28 cellular contexts compared by ENCODE assay signal in the genomic region with DNA sequence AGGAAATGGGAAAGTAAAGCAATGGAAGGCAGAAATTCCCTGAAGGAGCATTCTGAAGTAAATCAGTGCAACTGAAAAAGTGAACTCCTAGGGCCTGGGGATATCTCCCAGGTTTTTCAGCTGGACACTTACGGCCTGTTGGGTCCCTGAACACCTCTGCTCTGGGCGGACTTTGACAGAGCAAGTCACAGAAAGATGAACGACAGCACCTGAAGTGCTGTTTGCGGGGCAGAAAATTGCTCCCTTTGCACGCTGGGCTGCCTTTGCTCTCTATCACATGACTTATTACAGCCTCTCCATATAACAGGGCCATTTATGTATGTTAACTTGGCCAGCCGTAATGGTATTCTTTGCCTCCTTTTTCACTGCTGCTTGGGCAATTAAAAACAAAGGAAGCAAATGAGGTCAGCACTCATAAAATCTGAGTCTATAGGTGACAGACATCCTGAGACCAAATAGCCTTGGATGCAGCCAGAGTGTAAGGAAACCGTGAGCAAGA.
DNase-seq lines count a peak whose midpoint lies in the region; ATAC-seq, FAIRE-seq and TF ChIP-seq lines count a peak whose summit lies in the region.
"Had no signal": no experiment of that assay in that cellular context is flagged by ENCODE, and none has a peak within 500 bp of the region (broad histone marks: within the 10 kb centered on the region; RNA-seq: fewer than 3 reads in every experiment).

No MANE protein-coding gene starts in this region.

- H3K9ac ChIP-seq in H1 (replicated peaks in 1 of 4; ENCODE audit: extremely low read depth in 1 of 4, low read depth in 3 of 4, low read length in 3 of 4): no peak overlapping the region
- H3K9ac ChIP-seq: BLaER1 had no signal

- POLR2A ChIA-PET in H1 (lab: Charles Lee; ENCODE audit: partially characterized antibody): interaction anchor here (0.6 kb wide), 1 partner anchor 24 kb away, joined by 3 read pairs; no protein-coding TSS in a partner anchor

- no peak overlapping the region for H2AK5ac ChIP-seq in H1 (ENCODE audit: low read depth, low read length)

- no peaks in the 10 kb centered on the region for H3K79me2 ChIP-seq in H1 (ENCODE audit: control insufficient read depth in 1 of 2, insufficient read depth in 2 of 2, low read length in 2 of 2)

- H3K23ac ChIP-seq in H1 (ENCODE audit: insufficient read length): no peak overlapping the region

- no peak overlapping the region for H2BK12ac ChIP-seq in H1 (ENCODE audit: low read depth, low read length)

- TF ChIP-seq RAD21 in H1 (IDR thresholded peaks at IDR 0.05 in 1 of 2, conservative IDR thresholded peaks at IDR 0.05 in 1 of 2; ENCODE audit: low read depth in 2 of 2, low read length in 2 of 2): no peak

- no peaks in the 10 kb centered on the region for H3K9me3 ChIP-seq in H1 (ENCODE audit: insufficient read depth in 2 of 2, low read depth in 1 of 2, low read length in 1 of 2)
- H3K9me3 ChIP-seq in mucosa of descending colon: no peaks in the 10 kb centered on the region
- H3K9me3 ChIP-seq: BLaER1, HAP-1 had no signal

- peaks cover 2% of the 10 kb centered on the region for H3K27me3 Mint-ChIP-seq in activated T-helper 1 cell treated with anti-CD3 and anti-CD28 coated beads, Interleukin-12 subunit alpha, Interleukin-12 subunit beta, Interleukin-2, Interleukin-4 antibody, amounts not matched to agents 30 ng/mL and 10 ng/mL and 1 ng/mL, durations not matched to agents 14 hours and 24 hours and 36 hours (ENCODE audit: insufficient read depth)
- H3K27me3 Mint-ChIP-seq: CD4-positive, alpha-beta T cell had no signal

- H3K4me1 Mint-ChIP-seq in activated T-helper 1 cell treated with anti-CD3 and anti-CD28 coated beads, Interleukin-12 subunit alpha, Interleukin-12 subunit beta, Interleukin-2, Interleukin-4 antibody, amounts not matched to agents 30 ng/mL and 10 ng/mL and 1 ng/mL, durations not matched to agents 14 hours and 24 hours and 36 hours (ENCODE audit: low read depth): no peaks in the 10 kb centered on the region

- no peaks in the 10 kb centered on the region for H3K9me3 Mint-ChIP-seq in activated T-helper 1 cell treated with anti-CD3 and anti-CD28 coated beads, Interleukin-12 subunit alpha, Interleukin-12 subunit beta, Interleukin-2, Interleukin-4 antibody, amounts not matched to agents 30 ng/mL and 10 ng/mL and 1 ng/mL, durations not matched to agents 14 hours and 24 hours and 36 hours

- FAIRE-seq in H1 (lab: Jason Lieb, UNC): no peak
- FAIRE-seq: HepG2 had no signal

- H3K18ac ChIP-seq in H1 (ENCODE audit: extremely low read depth, low read length): no peak overlapping the region

- no peak overlapping the region for H2BK15ac ChIP-seq in H1 (ENCODE audit: low read length)

- no peaks in the 10 kb centered on the region for H3K36me3 Mint-ChIP-seq in activated T-helper 1 cell treated with anti-CD3 and anti-CD28 coated beads, Interleukin-12 subunit alpha, Interleukin-12 subunit beta, Interleukin-2, Interleukin-4 antibody, amounts not matched to agents 30 ng/mL and 10 ng/mL and 1 ng/mL, durations not matched to agents 14 hours and 24 hours and 36 hours (ENCODE audit: low read depth)

- CTCF ChIA-PET in H1 (lab: Charles Lee; ENCODE audit: partially characterized antibody): no interaction called here

- no peak overlapping the region for H3K27ac ChIP-seq in H1 (ENCODE audit: low read depth, low read length)
- H3K27ac ChIP-seq: 22Rv1, BLaER1, HL-60, RWPE1, SK-N-MC had no signal

- no peak overlapping the region for H4K91ac ChIP-seq in H1 (replicated peaks; ENCODE audit: insufficient read length, low read length)

- ATAC-seq in mucosa of descending colon (peak; percentile 75), GM18858 (IDR thresholded peaks at IDR 0.05; ENCODE audit: unreplicated experiment) (no peak), GM18520 (IDR thresholded peaks at IDR 0.05; ENCODE audit: unreplicated experiment) (no peak)
- ATAC-seq: HepG2 had no signal

- intact Hi-C loops in mucosa of descending colon (cut with DNase I, micrococcal nuclease): no loop called here
- intact Hi-C loops in activated T-helper 1 cell treated with anti-CD3 and anti-CD28 coated beads, Interleukin-12 subunit alpha, Interleukin-12 subunit beta, Interleukin-2, Interleukin-4 antibody, amounts not matched to agents 30 ng/mL and 10 ng/mL and 1 ng/mL, durations not matched to agents 14 hours and 24 hours and 36 hours (cut with micrococcal nuclease): no loop called here

- H3K36me3 ChIP-seq in H1 (ENCODE audit: control insufficient read depth in 2 of 4, insufficient read depth in 4 of 4, low read length in 3 of 4) (no peaks in the 10 kb centered on the region), mucosa of descending colon (ENCODE audit: low read depth) (no peaks in the 10 kb centered on the region)
- H3K36me3 ChIP-seq: BLaER1, HAP-1 had no signal

- H4K20me1 ChIP-seq in H1 (replicated peaks in 1 of 2; ENCODE audit: control insufficient read depth in 1 of 2, insufficient read depth in 2 of 2, low read length in 2 of 2): no peaks in the 10 kb centered on the region
- H4K20me1 ChIP-seq: BLaER1 had no signal

- no peak overlapping the region for H3K14ac ChIP-seq in H1 (ENCODE audit: insufficient read length)

- H2BK5ac ChIP-seq in H1 (ENCODE audit: low read depth, low read length): no peak overlapping the region

- no peaks in the 10 kb centered on the region for H3K79me1 ChIP-seq in H1 (ENCODE audit: low read depth, low read length)

- WGBS in H1 (ENCODE audit: extremely low coverage in 1 of 2, insufficient coverage in 1 of 2, insufficient read length in 1 of 2, insufficient replicate concordance in 2 of 2, low coverage in 1 of 2, low lambda C conversion rate in 2 of 2, missing lambda C conversion rate in 1 of 2), 2 experiments: 95% methylated on average over 7 of the region's 7 CpGs; no CpG with 5 or more reads in 1 of the 2 experiments

- no peak overlapping the region for H4K5ac ChIP-seq in H1 (ENCODE audit: insufficient read length, low read depth, low read length)

- no peak overlapping the region for H2BK20ac ChIP-seq in H1 (ENCODE audit: low read length)

- no peak for TF ChIP-seq CTCF in H1 (IDR thresholded peaks at IDR 0.05; ENCODE audit: control extremely low read depth in 1 of 3, insufficient read depth in 1 of 3, low read depth in 1 of 3, low read length in 3 of 3)
- TF ChIP-seq CTCF in mucosa of descending colon (IDR thresholded peaks at IDR 0.05): no peak

- H3K4me1 ChIP-seq in H1 (replicated peaks in 1 of 4; ENCODE audit: control insufficient read depth in 3 of 4, insufficient read depth in 4 of 4, low read length in 3 of 4) (0 out of 7 replicates have a peak, but pooled peaks cover 0 to 1% (median 0%) of the 10 kb centered on the region in 4 experiments), mucosa of descending colon (ENCODE audit: low read depth) (no peaks in the 10 kb centered on the region)
- H3K4me1 ChIP-seq: BLaER1, HAP-1 had no signal

- no peaks in the 10 kb centered on the region for H3K27me3 ChIP-seq in H1 (replicated peaks in 1 of 4; ENCODE audit: control insufficient read depth in 3 of 4, extremely low read depth in 1 of 4, insufficient read depth in 3 of 4, low read length in 3 of 4)
- H3K27me3 ChIP-seq: BLaER1 had no signal

- no peak overlapping the region for H2BK120ac ChIP-seq in H1 (replicated peaks; ENCODE audit: low read depth, low read length)

- H3K4me3 ChIP-seq in H1 (ENCODE audit: extremely low read depth in 1 of 4, insufficient read depth in 2 of 4, low read depth in 3 of 4, low read length in 4 of 4): no peak overlapping the region
- no peak overlapping the region for H3K4me3 ChIP-seq in mucosa of descending colon
- H3K4me3 ChIP-seq: BLaER1, HAP-1, SK-N-MC had no signal

- no peak overlapping the region for H3K4ac ChIP-seq in H1 (replicated peaks; ENCODE audit: insufficient read length, low read depth, low read length)

- H3K27ac Mint-ChIP-seq in activated T-helper 1 cell treated with anti-CD3 and anti-CD28 coated beads, Interleukin-12 subunit alpha, Interleukin-12 subunit beta, Interleukin-2, Interleukin-4 antibody, amounts not matched to agents 30 ng/mL and 10 ng/mL and 1 ng/mL, durations not matched to agents 14 hours and 24 hours and 36 hours: no peak overlapping the region
- H3K27ac Mint-ChIP-seq: CD4-positive, alpha-beta T cell had no signal

- H3K23me2 ChIP-seq in H1 (ENCODE audit: low read depth, low read length): no peaks in the 10 kb centered on the region

- DNase-seq in NCI-H187 (lab: John Stamatoyannopoulos, UW): peak; percentile 2 to 18
- no peak for DNase-seq in NCI-H187 treated with DMSO at 0.1 percent for 48 hours (lab: John Stamatoyannopoulos, UW)
- no peak for DNase-seq in H1 (ENCODE audit: low read depth in 1 of 2, low spot score in 2 of 2)
- peak in 1 of 3 donors; percentile 20 for DNase-seq in mucosa of descending colon
- DNase-seq in activated T-helper 1 cell treated with anti-CD3 and anti-CD28 coated beads, Interleukin-12 subunit alpha, Interleukin-12 subunit beta, Interleukin-2, Interleukin-4 antibody, amounts not matched to agents 30 ng/mL and 10 ng/mL and 1 ng/mL, durations not matched to agents 14 hours and 24 hours and 36 hours (ENCODE audit: low spot score): no peak
- DNase-seq in DMS 273 treated with DMSO at 0.1 percent for 48 hours (lab: John Stamatoyannopoulos, UW): no peak
- DNase-seq: ACHN; Calu3; CD4-positive, alpha-beta T cell; EL; GF-D8; KBM-7; MM.1S; NCI-H1048; NCI-H146; NCI-H2081; NCI-H748 treated with DMSO at 0.1 percent for 48 hours; NK-92 treated with Interleukin-12 subunit alpha and Interleukin-12 subunit beta, amount 100 ng/mL, for 24 hours; SHP77 treated with DMSO at 0.1 percent for 48 hours had no signal

- H3K4me3 Mint-ChIP-seq in activated T-helper 1 cell treated with anti-CD3 and anti-CD28 coated beads, Interleukin-12 subunit alpha, Interleukin-12 subunit beta, Interleukin-2, Interleukin-4 antibody, amounts not matched to agents 30 ng/mL and 10 ng/mL and 1 ng/mL, durations not matched to agents 14 hours and 24 hours and 36 hours: no peak overlapping the region
- H3K4me3 Mint-ChIP-seq: CD4-positive, alpha-beta T cell had no signal

- H4K8ac ChIP-seq in H1 (ENCODE audit: extremely low read depth, insufficient read depth, low read length): no peak overlapping the region

- no peak overlapping the region for H3K56ac ChIP-seq in H1 (replicated peaks; ENCODE audit: insufficient read length, low read depth, low read length)

- H3K4me2 ChIP-seq in H1 (ENCODE audit: insufficient read depth in 1 of 2, low read depth in 2 of 2, low read length in 2 of 2): no peak overlapping the region
- H3K4me2 ChIP-seq: BLaER1 had no signal

- no peak for TF ChIP-seq EP300 in H1 (IDR thresholded peaks at IDR 0.05; ENCODE audit: borderline replicate concordance in 1 of 2, low read depth in 2 of 2, low read length in 2 of 2)

- no peak for TF ChIP-seq POLR2A in H1 (IDR thresholded peaks at IDR 0.05; ENCODE audit: control extremely low read depth in 1 of 2, low read depth in 2 of 2, low read length in 2 of 2)

- H2AFZ ChIP-seq in H1 (ENCODE audit: low read length): peak overlapping the region; percentile 92

TF ChIP-seq in H1, 55 proteins besides CTCF, POLR2A, EP300 and RAD21 (continues in another document):
- TF ChIP-seq FOSL1 (IDR thresholded peaks at IDR 0.05; ENCODE audit: insufficient read depth, low read depth, low read length): no peak
- TF ChIP-seq POLR2AphosphoS5 (IDR thresholded peaks at IDR 0.05; ENCODE audit: low read depth, low read length): no peak

Comparison
In these comparisons a context has a peak if more than half of its experiments do, and no peak if none do; other contexts are left out.
1. DNase-seq: peak in NCI-H187 (2 of 2); none in NCI-H187 treated with DMSO at 0.1 percent for 48 hours (single experiment), H1 (0 of 2), activated T-helper 1 cell treated with anti-CD3 and anti-CD28 coated beads, Interleukin-12 subunit alpha, Interleukin-12 subunit beta, Interleukin-2, Interleukin-4 antibody, amounts not matched to agents 30 ng/mL and 10 ng/mL and 1 ng/mL, durations not matched to agents 14 hours and 24 hours and 36 hours (single experiment) and DMS 273 treated with DMSO at 0.1 percent for 48 hours (single experiment).